Comparison of ENCODE assay signal across 17 cellular contexts in the genomic region with DNA sequence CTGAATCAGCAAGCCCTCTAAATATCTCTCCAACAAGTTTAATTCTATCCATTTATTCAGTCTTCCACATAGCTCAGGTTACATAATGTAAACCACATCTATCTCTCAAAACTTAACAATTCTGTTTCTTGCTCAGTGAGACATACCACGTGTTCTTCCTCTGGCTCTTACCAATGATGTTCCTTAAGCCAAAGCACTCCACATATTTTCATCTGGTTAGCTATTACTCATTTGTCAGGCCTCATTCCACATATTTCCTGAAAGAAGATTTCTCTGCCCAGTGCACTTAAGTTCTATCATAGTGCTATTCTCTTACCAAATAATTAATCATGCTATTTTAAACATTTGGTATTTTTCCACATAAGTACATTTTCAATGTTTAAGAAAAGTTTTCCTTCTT.
DNase-seq lines count a peak whose midpoint lies in the region; ATAC-seq, FAIRE-seq and TF ChIP-seq lines count a peak whose summit lies in the region.
"Had no signal": no experiment of that assay in that cellular context is flagged by ENCODE, and none has a peak within 500 bp of the region (broad histone marks: within the 10 kb centered on the region; RNA-seq: fewer than 3 reads in every experiment).

No MANE protein-coding gene starts in this region.

- peak; percentile 88 for FAIRE-seq in RCC 7860 (lab: Jason Lieb, UNC)
- FAIRE-seq in astrocyte (lab: Jason Lieb, UNC), result no peak
- FAIRE-seq: H54 had no signal

- peak; percentile 54 for DNase-seq in RCC 7860 (ENCODE audit: low spot score)
- DNase-seq in astrocyte (ENCODE audit: low read depth), result peak; percentile 80
- peak; percentile 77 for DNase-seq in glomerular visceral epithelial cell (ENCODE audit: extremely low spot score)
- DNase-seq in renal cortical epithelial cell (ENCODE audit: low read depth), result peak; percentile 89
- no peak for DNase-seq in activated CD4-positive, CD25-positive, alpha-beta regulatory T cell treated with anti-CD3 and anti-CD28 coated beads, Interleukin-2, amount 50 U/mL, for 72 hours
- no peak for DNase-seq in effector memory CD4-positive, alpha-beta T cell
- DNase-seq in adrenal gland, result no peak
- DNase-seq: CD8-positive, alpha-beta memory T cell; NCI-H1436 treated with DMSO at 0.1 percent for 48 hours; NCI-H2081 treated with DMSO at 0.1 percent for 48 hours; NCI-H345; NK-92 treated with Interleukin-12 subunit alpha and Interleukin-12 subunit beta, amount 100 ng/mL, for 24 hours; PC-3 had no signal

- H3K4me3 ChIP-seq in astrocyte (ENCODE audit: insufficient read depth, low read depth, low read length) (no peak overlapping the region), adrenal gland (no peak overlapping the region)
- H3K4me3 ChIP-seq in effector memory CD4-positive, alpha-beta T cell (ENCODE audit: insufficient read depth, low read depth, low read length, poor library complexity, severe bottlenecking), result no peak overlapping the region
- H3K4me3 ChIP-seq: BLaER1 had no signal

- H3K9ac ChIP-seq in astrocyte (ENCODE audit: low read length), result no peak overlapping the region
- H3K9ac ChIP-seq: BLaER1 had no signal

- H3K4me3 Mint-ChIP-seq in astrocyte (ENCODE audit: unreplicated experiment), result no peak overlapping the region
- H3K4me3 Mint-ChIP-seq: CD8-positive, alpha-beta memory T cell had no signal

- peak overlapping the region; percentile 6 for H3K27ac Mint-ChIP-seq in astrocyte (ENCODE audit: unreplicated experiment)
- H3K27ac Mint-ChIP-seq: CD8-positive, alpha-beta memory T cell had no signal

- H3K4me1 ChIP-seq in astrocyte (ENCODE audit: insufficient read depth, low read length) (no peaks in the 10 kb centered on the region), adrenal gland (replicated peaks in 1 of 2) (no peaks in the 10 kb centered on the region)
- H3K4me1 ChIP-seq in effector memory CD4-positive, alpha-beta T cell (ENCODE audit: control insufficient read depth, insufficient read depth, low read length, poor library complexity, severe bottlenecking), result no peaks in the 10 kb centered on the region
- H3K4me1 ChIP-seq: BLaER1 had no signal

- H2AFZ ChIP-seq in astrocyte (ENCODE audit: low read depth, low read length), result no peak overlapping the region

- H3K27me3 ChIP-seq in astrocyte (ENCODE audit: insufficient read depth, low read length), result no peaks in the 10 kb centered on the region
- H3K27me3 ChIP-seq in effector memory CD4-positive, alpha-beta T cell (replicated peaks; ENCODE audit: control insufficient read depth, insufficient read depth, low read length, poor library complexity, severe bottlenecking), result no peaks in the 10 kb centered on the region
- H3K27me3 ChIP-seq in adrenal gland, result no peaks in the 10 kb centered on the region
- H3K27me3 ChIP-seq: BLaER1 had no signal

- H3K27me3 Mint-ChIP-seq in astrocyte (ENCODE audit: low read depth, unreplicated experiment), result no peaks in the 10 kb centered on the region
- H3K27me3 Mint-ChIP-seq: CD8-positive, alpha-beta memory T cell had no signal

- H3K79me2 ChIP-seq in astrocyte (ENCODE audit: insufficient read depth, low read length), result no peaks in the 10 kb centered on the region

- H3K36me3 ChIP-seq in astrocyte (ENCODE audit: insufficient read depth, low read length) (no peaks in the 10 kb centered on the region), adrenal gland (replicated peaks in 1 of 2) (no peaks in the 10 kb centered on the region)
- no peaks in the 10 kb centered on the region for H3K36me3 ChIP-seq in effector memory CD4-positive, alpha-beta T cell (ENCODE audit: control insufficient read depth, insufficient read depth, low read length)
- H3K36me3 ChIP-seq: BLaER1 had no signal

- ATAC-seq in HG02870 (IDR thresholded peaks at IDR 0.05; ENCODE audit: unreplicated experiment), result no peak
- ATAC-seq: PC-3, Right ventricle myocardium inferior had no signal

- no peaks in the 10 kb centered on the region for H3K9me3 Mint-ChIP-seq in astrocyte (ENCODE audit: unreplicated experiment)

- TF ChIP-seq CTCF in astrocyte (IDR thresholded peaks at IDR 0.05; ENCODE audit: insufficient read depth, low read depth, low read length), result no peak
- no peak for TF ChIP-seq CTCF in adrenal gland (IDR thresholded peaks at IDR 0.05)

- peaks cover 9% of the 10 kb centered on the region for H3K4me1 Mint-ChIP-seq in astrocyte (ENCODE audit: low read depth, unreplicated experiment)
- H3K4me1 Mint-ChIP-seq: CD8-positive, alpha-beta memory T cell had no signal

- intact Hi-C loops in adrenal gland (cut with DNase I), result no loop called here

- H3K4me2 ChIP-seq in astrocyte (ENCODE audit: low read length), result no peak overlapping the region
- H3K4me2 ChIP-seq: BLaER1 had no signal

- H3K27ac ChIP-seq in astrocyte (ENCODE audit: low read depth, low read length) (no peak overlapping the region), adrenal gland (no peak overlapping the region)
- no peak overlapping the region for H3K27ac ChIP-seq in effector memory CD4-positive, alpha-beta T cell (ENCODE audit: insufficient read depth, low read length, poor library complexity, severe bottlenecking)
- H3K27ac ChIP-seq: BLaER1 had no signal

- H3K9me3 ChIP-seq in astrocyte (ENCODE audit: insufficient read depth, low read depth, low read length), result no peaks in the 10 kb centered on the region
- H3K9me3 ChIP-seq in effector memory CD4-positive, alpha-beta T cell (ENCODE audit: control insufficient read depth, low read length), result no peaks in the 10 kb centered on the region
- H3K9me3 ChIP-seq in adrenal gland (replicated peaks in 1 of 3), result peaks cover 0 to 4% (median 0%) of the 10 kb centered on the region in 3 donors
- H3K9me3 ChIP-seq: BLaER1 had no signal

- TF ChIP-seq POLR2A in adrenal gland (IDR thresholded peaks at IDR 0.05), result no peak

- no peaks in the 10 kb centered on the region for H3K36me3 Mint-ChIP-seq in astrocyte (ENCODE audit: low read depth, unreplicated experiment)
- H3K36me3 Mint-ChIP-seq: CD8-positive, alpha-beta memory T cell had no signal

- H4K20me1 ChIP-seq in astrocyte (ENCODE audit: insufficient read depth, low read length), result no peaks in the 10 kb centered on the region
- H4K20me1 ChIP-seq: BLaER1 had no signal

- 57 to 73% (median 62%) methylated on average over 1 of the region's 1 CpG for WGBS in adrenal gland, 4 donors

Comparison
In these comparisons a context has a peak if more than half of its experiments do, and no peak if none do; other contexts are left out.
1. DNase-seq: peak in RCC 7860 (single experiment), astrocyte (single experiment), glomerular visceral epithelial cell (single experiment) and renal cortical epithelial cell (single experiment); none in activated CD4-positive, CD25-positive, alpha-beta regulatory T cell treated with anti-CD3 and anti-CD28 coated beads, Interleukin-2, amount 50 U/mL, for 72 hours (single experiment), effector memory CD4-positive, alpha-beta T cell (0 of 3) and adrenal gland (0 of 7).